ENCODE assay signal across 4 cellular contexts in the genomic region with DNA sequence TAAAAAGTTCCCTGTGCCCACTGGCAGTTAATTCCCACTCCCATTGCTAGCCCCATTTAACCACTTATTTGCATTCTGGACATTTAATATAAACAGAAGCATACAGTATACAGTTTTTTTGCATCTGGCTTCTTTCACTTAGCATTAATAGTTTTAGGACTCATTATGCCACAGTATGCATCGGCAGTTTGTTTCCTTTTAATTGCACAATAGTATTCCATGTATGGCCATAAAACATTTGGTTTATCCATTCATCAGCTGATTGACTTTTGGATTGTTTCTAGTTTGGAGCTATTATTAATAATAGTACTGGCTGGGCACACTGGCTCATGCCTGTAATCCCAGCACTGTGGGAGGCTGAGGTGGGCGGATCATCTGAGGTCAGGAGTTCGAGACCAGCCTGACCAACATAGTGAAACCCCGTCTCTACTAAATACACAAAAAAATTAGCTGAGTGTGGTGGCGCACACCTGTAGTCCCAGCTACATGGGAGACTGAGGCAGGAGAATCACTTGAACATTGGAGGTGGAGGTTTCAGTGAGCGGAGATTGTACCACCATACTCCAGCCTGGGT.
TF ChIP-seq lines count a peak whose summit lies in the region.

No MANE protein-coding gene starts in this region.

TF ChIP-seq in HEK293, 187 proteins besides CTCF, POLR2A, EP300 and RAD21:
- peak; percentile 32; the same call in 1 of the 2 replicates for TF ChIP-seq REPIN1 (tag by site-specific recombination; IDR thresholded peaks at IDR 0.05; ENCODE audit: low read depth)

TF ChIP-seq in IMR-90, 13 proteins besides CTCF, POLR2A, EP300 and RAD21:
- peak; percentile 72 for TF ChIP-seq CEBPB (IDR thresholded peaks at IDR 0.05; ENCODE audit: low read depth, low read length)

TF ChIP-seq in K562, 482 proteins besides CTCF, POLR2A, EP300 and RAD21:
- 0 out of 2 replicates have a peak, but pooled peaks have one; percentile 15 for TF ChIP-seq CEBPB (tag; IDR thresholded peaks at IDR 0.05)

TF ChIP-seq in HepG2, 621 proteins besides CTCF, POLR2A, EP300 and RAD21:
- TF ChIP-seq CEBPB (IDR thresholded peaks at IDR 0.05; ENCODE audit: borderline replicate concordance, low read depth, low read length): peak; percentile 54
